ENCODE assay signal across 30 cellular contexts in the genomic region with DNA sequence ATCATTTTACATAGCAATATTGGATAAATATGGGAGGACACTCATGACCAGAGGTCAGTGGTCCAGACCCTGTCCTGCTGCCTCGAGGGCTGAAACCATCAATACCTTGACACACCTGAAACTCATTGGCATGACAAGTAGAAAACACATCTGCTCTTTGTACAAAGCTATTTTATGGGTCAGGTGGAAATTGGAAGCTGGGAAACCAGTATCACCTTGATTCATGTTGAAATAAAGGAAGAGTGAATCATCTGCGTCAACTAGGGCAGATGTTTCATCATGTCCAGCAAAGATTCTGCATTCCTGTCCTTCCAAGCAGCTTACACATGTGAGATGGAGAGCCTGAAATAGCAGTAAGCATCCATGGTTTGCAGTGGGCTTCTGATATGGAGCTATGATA.
A peak's percentile ranks its signal among the peaks of the same experiment; 100 is the strongest.
DNase-seq lines count a peak whose midpoint lies in the region; ATAC-seq, FAIRE-seq and TF ChIP-seq lines count a peak whose summit lies in the region.
"Had no signal": no experiment of that assay in that cellular context is flagged by ENCODE, and none has a peak within 500 bp of the region (broad histone marks: within the 10 kb centered on the region; RNA-seq: fewer than 3 reads in every experiment).

No MANE protein-coding gene starts in this region.

- H3K4me2 ChIP-seq in PC-9: peak overlapping the region; percentile 21

- intact Hi-C loops in PC-9 (cut with micrococcal nuclease; ENCODE audit: unreplicated experiment) (no loop called here), A673 (cut with micrococcal nuclease; ENCODE audit: unreplicated experiment) (no loop called here)

- H3K9me3 ChIP-seq in PC-9 (ENCODE audit: insufficient read depth, low read depth) (no peaks in the 10 kb centered on the region; the same call in 1 of the 2 replicates), A673 (ENCODE audit: low read depth, low read length, poor library complexity, severe bottlenecking) (no peaks in the 10 kb centered on the region)
- H3K9me3 ChIP-seq: esophagus squamous epithelium, left lung, right lobe of liver, upper lobe of right lung had no signal

- H4K20me1 ChIP-seq in PC-9 (ENCODE audit: insufficient read depth): no peaks in the 10 kb centered on the region

- CTCF ChIA-PET in PC-9 (lab: Charles Lee): no interaction called here
- CTCF ChIA-PET in A673 (lab: Charles Lee): no interaction called here

- no TSS peak for BruUV-seq in PC-9 (replicated peaks; lab: Mats Ljungman, UMichigan)
- no TSS peak for BruUV-seq in A673 (replicated peaks; lab: Mats Ljungman, UMichigan)

- H3K9me2 ChIP-seq in PC-9 (ENCODE audit: insufficient read depth): no peaks in the 10 kb centered on the region

- no peaks in the 10 kb centered on the region for H3K79me2 ChIP-seq in PC-9 (ENCODE audit: low read depth)

- no peak for FAIRE-seq in urothelium cell line (lab: Jason Lieb, UNC)
- FAIRE-seq: GM12892, K562 had no signal

- H3K36me3 ChIP-seq in PC-9 (ENCODE audit: low read depth) (no peaks in the 10 kb centered on the region), A673 (ENCODE audit: insufficient read depth, low read length, poor library complexity, severe bottlenecking) (no peaks in the 10 kb centered on the region)
- H3K36me3 ChIP-seq: cardiac muscle cell, esophagus squamous epithelium, left lung, right lobe of liver, upper lobe of right lung had no signal

- no peak overlapping the region for H2AFZ ChIP-seq in PC-9

- H3K4me3 ChIP-seq in PC-9 (no peak overlapping the region), A673 (ENCODE audit: low read depth, low read length, poor library complexity, severe bottlenecking) (no peak overlapping the region)
- H3K4me3 ChIP-seq: cardiac muscle cell, coronary artery, esophagus squamous epithelium, K562, left lung, right lobe of liver, upper lobe of right lung had no signal

- peak; percentile 72 for DNase-seq in HCEC 1CT
- peak in 1 of 2 experiments; percentile 79 for DNase-seq in PC-9
- DNase-seq in urothelium cell line (ENCODE audit: low spot score): peak; percentile 9
- DNase-seq in NCI-H2081 (lab: John Stamatoyannopoulos, UW): no peak
- no peak for DNase-seq in A673 (ENCODE audit: low spot score)
- DNase-seq in T1000 (lab: John Stamatoyannopoulos, UW): no peak
- DNase-seq: activated CD4-positive, alpha-beta T cell treated with anti-CD3 and anti-CD28 coated beads, Interleukin-2, amount 50 U/mL, for 1 hour; activated naive CD4-positive, alpha-beta T cell treated with anti-CD3 and anti-CD28 coated beads, Interleukin-2, amount 10 ng/mL, durations not matched to agents 7 days and 5 days; amygdala; Calu3; esophagus squamous epithelium; H7; hippocampal formation; left lung; mesendoderm; MM.1S; NCI-H1417 treated with DMSO at 0.1 percent for 48 hours; NCI-H446; OCI-M1; right lobe of liver; Right ventricle myocardium superior; stimulated activated naive B cell treated with anti-CD40 and anti-IgM and Interleukin-4, amounts not matched to agents 10 μg/mL and 1 μg/mL and 100 μg/mL, for 72 hours; T-helper 9 cell; upper lobe of right lung had no signal

- no peaks in the 10 kb centered on the region for H3F3A ChIP-seq in PC-9 (ENCODE audit: insufficient read depth, low read depth)

- H3K27ac ChIP-seq in PC-9 (peak overlapping the region; percentile 86), A673 (ENCODE audit: low read depth, low read length, poor library complexity, severe bottlenecking) (no peak overlapping the region)
- H3K27ac ChIP-seq: cardiac muscle cell, coronary artery, left lung, right lobe of liver, upper lobe of right lung had no signal

- peaks cover 26% of the 10 kb centered on the region for H3K4me1 ChIP-seq in PC-9 (replicated peaks; ENCODE audit: insufficient read depth)
- H3K4me1 ChIP-seq in A673 (ENCODE audit: insufficient read depth, low read length, poor library complexity, severe bottlenecking): no peaks in the 10 kb centered on the region
- H3K4me1 ChIP-seq: left lung, right lobe of liver, upper lobe of right lung had no signal

- no peak for TF ChIP-seq CTCF in PC-9 (conservative IDR thresholded peaks at IDR 0.05)
- no peak for TF ChIP-seq CTCF in A673 (conservative IDR thresholded peaks at IDR 0.05; ENCODE audit: low read depth, low read length)

- H3K27me3 ChIP-seq in PC-9 (ENCODE audit: insufficient read depth, low read depth) (no peaks in the 10 kb centered on the region), A673 (replicated peaks; ENCODE audit: insufficient read depth, low read depth, low read length, poor library complexity) (no peaks in the 10 kb centered on the region)
- H3K27me3 ChIP-seq: cardiac muscle cell, esophagus squamous epithelium, left lung, right lobe of liver, upper lobe of right lung had no signal

- peak; percentile 94 for ATAC-seq in esophagus mucosa
- ATAC-seq: K562; left lung; right lobe of liver; stimulated activated naive B cell treated with anti-CD40 and anti-IgM and Interleukin-4, amounts not matched to agents 10 μg/mL and 1 μg/mL and 100 μg/mL, for 72 hours; upper lobe of right lung; WTC11 had no signal

- POLR2A ChIA-PET in PC-9 (lab: Charles Lee; ENCODE audit: unreplicated experiment): no interaction called here
- POLR2A ChIA-PET in A673 (lab: Charles Lee; ENCODE audit: low non-redundant PET): no interaction called here

Comparison
In these comparisons a context has a peak if more than half of its experiments do, and no peak if none do; other contexts are left out.
1. DNase-seq: peak in HCEC 1CT (single experiment) and urothelium cell line (single experiment); none in NCI-H2081 (0 of 2), A673 (single experiment) and T1000 (single experiment).